ENCODE assay signal across 16 cellular contexts in the genomic region with DNA sequence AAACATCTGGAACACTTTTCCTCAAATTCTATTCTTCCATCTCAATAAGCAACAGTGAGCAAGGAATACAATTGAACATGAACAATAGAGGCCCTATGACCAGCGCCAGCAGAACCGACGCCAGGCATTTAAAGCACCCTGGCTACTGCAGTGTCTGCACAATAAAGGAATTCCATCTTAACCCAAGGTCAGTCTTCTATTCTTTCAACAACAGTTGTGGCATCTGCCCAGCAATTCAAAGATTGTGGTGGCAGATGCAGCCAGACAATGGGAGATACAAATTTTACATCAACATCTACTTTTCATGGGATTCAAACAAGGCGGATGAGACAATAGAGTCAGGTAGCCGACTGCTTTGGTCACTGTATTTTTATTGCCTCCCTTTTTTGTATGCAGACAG.
DNase-seq lines count a peak whose midpoint lies in the region; TF ChIP-seq lines count a peak whose summit lies in the region.
"Had no signal": no experiment of that assay in that cellular context is flagged by ENCODE, and none has a peak within 500 bp of the region (broad histone marks: within the 10 kb centered on the region; RNA-seq: fewer than 3 reads in every experiment).

No MANE protein-coding gene starts in this region.

- TF ChIP-seq POLR2A in lower leg skin (IDR thresholded peaks at IDR 0.05): no peak

- in situ Hi-C loops in astrocyte of the spinal cord (cut with HindIII; ENCODE audit: low sequenced_read_pairs): no loop called here

- no peaks in the 10 kb centered on the region for H3K27me3 Mint-ChIP-seq in activated CD4-positive, alpha-beta T cell treated with anti-CD3 and anti-CD28 coated beads, Interleukin-2, amount 10 ng/mL, durations not matched to agents 7 days and 5 days
- H3K27me3 Mint-ChIP-seq: naive thymus-derived CD4-positive, alpha-beta T cell had no signal

- H3K27ac Mint-ChIP-seq in activated CD4-positive, alpha-beta T cell treated with anti-CD3 and anti-CD28 coated beads, Interleukin-2, amount 10 ng/mL, durations not matched to agents 7 days and 5 days: no peak overlapping the region
- H3K27ac Mint-ChIP-seq: naive thymus-derived CD4-positive, alpha-beta T cell had no signal

- CTCF ChIA-PET in activated CD4-positive, alpha-beta T cell treated with anti-CD3 and anti-CD28 coated beads, Interleukin-2, amount 10 ng/mL, durations not matched to agents 7 days and 5 days (lab: Charles Lee): interaction anchor here (1.2 kb wide), 1 partner anchor 11 kb away, joined by 4 read pairs; no protein-coding TSS in a partner anchor

- H3K4me3 Mint-ChIP-seq in activated CD4-positive, alpha-beta T cell treated with anti-CD3 and anti-CD28 coated beads, Interleukin-2, amount 10 ng/mL, durations not matched to agents 7 days and 5 days: no peak overlapping the region
- H3K4me3 Mint-ChIP-seq: naive thymus-derived CD4-positive, alpha-beta T cell had no signal

- no peaks in the 10 kb centered on the region for H3K27me3 ChIP-seq in HUES6 (ENCODE audit: control insufficient read depth, insufficient read depth, low read length)
- H3K27me3 ChIP-seq: BE2C, cardiac muscle cell, left lung had no signal

- intact Hi-C loops in lower leg skin (cut with DNase I; ENCODE audit: low total_unique reads): no loop called here

- TF ChIP-seq CTCF in astrocyte of the spinal cord (IDR thresholded peaks at IDR 0.05; ENCODE audit: low read depth, low read length): no peak
- TF ChIP-seq CTCF in lower leg skin (IDR thresholded peaks at IDR 0.05): no peak

- H3K4me1 Mint-ChIP-seq in activated CD4-positive, alpha-beta T cell treated with anti-CD3 and anti-CD28 coated beads, Interleukin-2, amount 10 ng/mL, durations not matched to agents 7 days and 5 days: no peaks in the 10 kb centered on the region

- H3K9me3 Mint-ChIP-seq in activated CD4-positive, alpha-beta T cell treated with anti-CD3 and anti-CD28 coated beads, Interleukin-2, amount 10 ng/mL, durations not matched to agents 7 days and 5 days: no peaks in the 10 kb centered on the region
- H3K9me3 Mint-ChIP-seq: naive thymus-derived CD4-positive, alpha-beta T cell had no signal

- DNase-seq in astrocyte of the spinal cord (ENCODE audit: low read depth, low spot score): peak; percentile 45
- DNase-seq in hippocampal formation (lab: John Stamatoyannopoulos, UW): peak; percentile 53 to 62
- DNase-seq in pulmonary artery endothelial cell (ENCODE audit: low read depth, low spot score): peak; percentile 4
- no peak for DNase-seq in lower leg skin (ENCODE audit: low spot score in 2 of 2)
- no peak for DNase-seq in iPS-NIHi7 (ENCODE audit: extremely low spot score)
- DNase-seq in activated CD4-positive, alpha-beta T cell treated with anti-CD3 and anti-CD28 coated beads, Interleukin-2, amount 10 ng/mL, durations not matched to agents 7 days and 5 days: no peak
- DNase-seq: activated CD4-positive, alpha-beta T cell treated with anti-CD3 and anti-CD28 coated beads for 1 hour; activated naive CD4-positive, alpha-beta T cell treated with anti-CD3 and anti-CD28 coated beads, Interleukin-2, amount 50 U/mL, for 16 hours; BE2C; left lung; naive thymus-derived CD4-positive, alpha-beta T cell; NCI-H1436 treated with DMSO at 0.1 percent for 48 hours; NCI-H345; SHP77 had no signal

- 83 to 87% methylated on average over 5 of the region's 5 CpGs for WGBS in lower leg skin, 2 donors

- H3K4me3 ChIP-seq in HUES6 (ENCODE audit: low read depth, low read length) (no peak overlapping the region), astrocyte of the spinal cord (ENCODE audit: low read depth, low read length) (no peak overlapping the region), lower leg skin (ENCODE audit: low read depth, poor library complexity, severe bottlenecking) (no peak overlapping the region)
- H3K4me3 ChIP-seq: cardiac muscle cell, left lung had no signal

- peak overlapping the region; percentile 29; the same call in 1 of the 2 replicates for H3K27ac ChIP-seq in HUES6 (ENCODE audit: low read depth, low read length)
- H3K27ac ChIP-seq: cardiac muscle cell, left lung had no signal

- POLR2A ChIA-PET in activated CD4-positive, alpha-beta T cell treated with anti-CD3 and anti-CD28 coated beads, Interleukin-2, amount 10 ng/mL, durations not matched to agents 7 days and 5 days (lab: Charles Lee): no interaction called here

- peaks cover 8% of the 10 kb centered on the region for H3K36me3 Mint-ChIP-seq in activated CD4-positive, alpha-beta T cell treated with anti-CD3 and anti-CD28 coated beads, Interleukin-2, amount 10 ng/mL, durations not matched to agents 7 days and 5 days (ENCODE audit: low read depth)

- no peaks in the 10 kb centered on the region for H3K9me3 ChIP-seq in HUES6 (ENCODE audit: control insufficient read depth, insufficient read depth, low read depth, low read length)
- H3K9me3 ChIP-seq: BE2C, left lung had no signal

- H3K9ac ChIP-seq in HUES6 (ENCODE audit: low read length): no peak overlapping the region

- peaks cover 15% of the 10 kb centered on the region; the same call in 1 of the 2 replicates for H3K4me1 ChIP-seq in HUES6 (ENCODE audit: control insufficient read depth, insufficient read depth, low read length)
- H3K4me1 ChIP-seq: left lung had no signal

- H3K36me3 ChIP-seq in HUES6 (ENCODE audit: control insufficient read depth, insufficient read depth, low read length): peaks cover 22% of the 10 kb centered on the region
- H3K36me3 ChIP-seq: BE2C had no signal

Comparison
In these comparisons a context has a peak if more than half of its experiments do, and no peak if none do; other contexts are left out.
1. DNase-seq: peak in astrocyte of the spinal cord (single experiment), hippocampal formation (2 of 2) and pulmonary artery endothelial cell (single experiment); none in lower leg skin (0 of 2), iPS-NIHi7 (single experiment) and activated CD4-positive, alpha-beta T cell treated with anti-CD3 and anti-CD28 coated beads, Interleukin-2, amount 10 ng/mL, durations not matched to agents 7 days and 5 days (single experiment).